25 cellular contexts compared by ENCODE assay signal in the genomic region with DNA sequence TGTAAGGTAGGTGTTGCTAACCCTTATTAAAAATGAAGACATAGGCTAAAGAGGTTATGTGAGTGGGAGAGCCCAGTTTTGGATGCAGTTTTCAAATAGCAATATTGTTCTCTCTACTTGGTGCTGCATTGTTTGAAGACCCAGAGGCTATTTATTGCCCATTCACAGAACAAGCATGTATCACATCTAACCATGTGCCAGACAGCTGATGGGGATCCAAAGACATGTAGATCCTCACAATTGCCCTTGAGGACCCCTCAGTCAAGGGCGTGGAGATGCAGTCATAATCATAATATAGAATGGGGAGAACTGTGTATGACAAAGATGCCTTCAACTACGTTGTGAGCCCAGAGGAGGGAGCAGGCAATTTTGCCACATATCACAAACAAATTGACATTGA.
"Had no signal": no experiment of that assay in that cellular context is flagged by ENCODE, and none has a peak within 500 bp of the region (broad histone marks: within the 10 kb centered on the region; RNA-seq: fewer than 3 reads in every experiment).

No MANE protein-coding gene starts in this region.

- H3K36me3 Mint-ChIP-seq: immature natural killer cell; naive B cell; natural killer cell treated with Interleukin-12 subunit alpha and Interleukin-12 subunit beta and Interleukin-15 and Interleukin-18, amount 100 ng/mL, for 72 hours; stimulated activated effector memory CD8-positive, alpha-beta T cell treated with anti-CD3 and anti-CD28 coated beads, Interleukin-12 subunit alpha, Interleukin-12 subunit beta, amount 100 ng/mL, for 72 hours had no signal

- H3K4me3 ChIP-seq: esophagus squamous epithelium, left ventricle myocardium inferior, lower lobe of right lung, prostate gland, right atrium auricular region, stomach, thyroid gland, vagina had no signal

- H3K27ac Mint-ChIP-seq: effector memory CD8-positive, alpha-beta T cell; immature natural killer cell; naive B cell; natural killer cell treated with Interleukin-12 subunit alpha and Interleukin-12 subunit beta and Interleukin-15 and Interleukin-18, amount 100 ng/mL, for 72 hours; stimulated activated effector memory CD8-positive, alpha-beta T cell treated with anti-CD3 and anti-CD28 coated beads, Interleukin-12 subunit alpha, Interleukin-12 subunit beta, amount 100 ng/mL, for 72 hours had no signal

- H3K9me3 ChIP-seq: esophagus squamous epithelium, lower lobe of right lung, prostate gland, stomach, thyroid gland, vagina had no signal

- H3K36me3 ChIP-seq: esophagus squamous epithelium, left ventricle myocardium inferior, lower lobe of right lung, prostate gland, right atrium auricular region, stomach, thyroid gland, vagina had no signal

- H3K4me1 Mint-ChIP-seq: immature natural killer cell; naive B cell; stimulated activated effector memory CD8-positive, alpha-beta T cell treated with anti-CD3 and anti-CD28 coated beads, Interleukin-12 subunit alpha, Interleukin-12 subunit beta, amount 100 ng/mL, for 72 hours had no signal

- H3K27ac ChIP-seq: esophagus squamous epithelium, left ventricle myocardium inferior, lower lobe of right lung, prostate gland, right atrium auricular region, stomach, thyroid gland, vagina had no signal

- DNase-seq: cortex of kidney; effector memory CD8-positive, alpha-beta T cell; erythroblast; esophagus squamous epithelium; hypothalamus; immature natural killer cell; islet precursor cell; kidney glomerular epithelial cell; left colon; left ventricle myocardium inferior; lower lobe of right lung; naive B cell; stimulated activated CD4-positive, alpha-beta T cell treated with anti-CD3 and anti-CD28 coated beads, Interleukin-2, amount 100 ng/mL, for 24 hours; stimulated activated CD4-positive, alpha-beta T cell treated with anti-CD3 and anti-CD28 coated beads, Interleukin-4, amount 100 ng/mL, for 24 hours; stimulated activated naive CD4-positive, alpha-beta T cell treated with Interleukin-2 at 50 U/mL for 16 hours; stomach; thyroid gland; trophoblast cell had no signal

- H3K27me3 ChIP-seq: right atrium auricular region, stomach, thyroid gland, vagina had no signal

- H3K4me3 Mint-ChIP-seq: effector memory CD8-positive, alpha-beta T cell; immature natural killer cell; naive B cell; natural killer cell treated with Interleukin-12 subunit alpha and Interleukin-12 subunit beta and Interleukin-15 and Interleukin-18, amount 100 ng/mL, for 72 hours; neural crest cell; stimulated activated effector memory CD8-positive, alpha-beta T cell treated with anti-CD3 and anti-CD28 coated beads, Interleukin-12 subunit alpha, Interleukin-12 subunit beta, amount 100 ng/mL, for 72 hours had no signal

- ATAC-seq: effector memory CD8-positive, alpha-beta T cell; left colon; lower lobe of right lung; natural killer cell treated with Interleukin-12 subunit alpha and Interleukin-12 subunit beta and Interleukin-15 and Interleukin-18, amount 100 ng/mL, for 72 hours; sciatic nerve; stimulated activated effector memory CD8-positive, alpha-beta T cell treated with anti-CD3 and anti-CD28 coated beads, Interleukin-12 subunit alpha, Interleukin-12 subunit beta, amount 100 ng/mL, for 72 hours had no signal

- H3K4me1 ChIP-seq: esophagus squamous epithelium, lower lobe of right lung, prostate gland, stomach, thyroid gland, vagina had no signal

- H3K9me3 Mint-ChIP-seq: immature natural killer cell; neural crest cell; stimulated activated effector memory CD8-positive, alpha-beta T cell treated with anti-CD3 and anti-CD28 coated beads, Interleukin-12 subunit alpha, Interleukin-12 subunit beta, amount 100 ng/mL, for 72 hours had no signal
